8 cellular contexts compared by ENCODE assay signal in genomic region chr1:248841702-248842395, GRCh38. TPM values are rescaled to one million over a fixed set of nuclear protein-coding genes. Genes with fewer than 3 reads are reported as not detected.
DNase-seq lines count a peak whose midpoint lies in the region; ATAC-seq, FAIRE-seq and TF ChIP-seq lines count a peak whose summit lies in the region.

No MANE protein-coding gene starts in this region.

- H3K4me1 ChIP-seq in gastroesophageal sphincter = peaks cover 0 to 58% (median 22%) of the 10 kb centered on the region in 3 donors
- peaks cover 0 to 4% of the 10 kb centered on the region in 2 donors for H3K4me1 ChIP-seq in small intestine (ENCODE audit: control insufficient read depth in 2 of 2, insufficient read depth in 1 of 2, low read depth in 1 of 2, low read length in 1 of 2)

- TF ChIP-seq EP300 in gastroesophageal sphincter (IDR thresholded peaks at IDR 0.05) = no peak

- H3K4me3 ChIP-seq in gastroesophageal sphincter = no peak overlapping the region
- H3K4me3 ChIP-seq in small intestine (ENCODE audit: low read depth in 1 of 2, low read length in 2 of 2) = no peak overlapping the region

- CTCF ChIA-PET in Calu3 (lab: Charles Lee) = no interaction called here

- no TSS peak for BruUV-seq in Calu3 (replicated peaks; lab: Mats Ljungman, UMichigan)

- FAIRE-seq in small intestine (lab: Jason Lieb, UNC) = no peak

- H3K27me3 ChIP-seq in gastroesophageal sphincter (no peaks in the 10 kb centered on the region), small intestine (ENCODE audit: control insufficient read depth in 2 of 2, insufficient read depth in 2 of 2, low read length in 2 of 2) (no peaks in the 10 kb centered on the region)

- ATAC-seq in gastroesophageal sphincter (no peak), GM19467 (IDR thresholded peaks at IDR 0.05; ENCODE audit: unreplicated experiment) (no peak), HG02973 (IDR thresholded peaks at IDR 0.05; ENCODE audit: unreplicated experiment) (no peak)

- peaks cover 9% of the 10 kb centered on the region for H3K36me3 Mint-ChIP-seq in Calu3 (ENCODE audit: insufficient read depth, unreplicated experiment)

- TF ChIP-seq CTCF in Calu3 (IDR thresholded peaks at IDR 0.05; ENCODE audit: unreplicated experiment) (peak; percentile 41), gastroesophageal sphincter (IDR thresholded peaks at IDR 0.05) (peak in 3 of 4 experiments; percentile 63 to 71 (median 63))

- no peaks in the 10 kb centered on the region for H3K9me3 ChIP-seq in gastroesophageal sphincter
- no peaks in the 10 kb centered on the region for H3K9me3 ChIP-seq in small intestine (ENCODE audit: control insufficient read depth, low read depth)

- WGBS in gastroesophageal sphincter (ENCODE audit: low coverage in 1 of 2), 2 donors = 24 to 35% methylated on average over 7 to 8 of the region's 12 CpGs
- WGBS in small intestine, 3 donors = 49 to 57% (median 56%) methylated on average over 12 of the region's 12 CpGs

- no peaks in the 10 kb centered on the region for H3K4me1 Mint-ChIP-seq in Calu3 (ENCODE audit: low read depth, unreplicated experiment)

- H3K27me3 Mint-ChIP-seq in Calu3 (ENCODE audit: unreplicated experiment) = no peaks in the 10 kb centered on the region

- H3K27ac ChIP-seq in gastroesophageal sphincter (peak overlapping the region; percentile 27 to 76 (median 66)), small intestine (ENCODE audit: low read depth in 1 of 2, low read length in 1 of 2) (no peak overlapping the region)

- intact Hi-C loops in Calu3 (cut with micrococcal nuclease; ENCODE audit: unreplicated experiment) = no loop called here

- DNase-seq in Calu3 (no peak), HUDEP-2 (lab: John Stamatoyannopoulos, UW; ENCODE audit: unreplicated experiment in 76 of 76) (peak in 41 of 76 experiments; percentile 8 to 66 (median 35)), small intestine (peak; percentile 41), ureter (ENCODE audit: low spot score) (no peak)
- peak; percentile 21 to 26 for DNase-seq in activated CD4-positive, alpha-beta T cell treated with anti-CD3 and anti-CD28 coated beads, Interleukin-2, amount 50 U/mL, for 4 hours

- H3K9me3 Mint-ChIP-seq in Calu3 (ENCODE audit: low read depth, unreplicated experiment) = no peaks in the 10 kb centered on the region

- H3K4me3 Mint-ChIP-seq in Calu3 (ENCODE audit: low read depth, unreplicated experiment) = no peak overlapping the region

- H3K36me3 ChIP-seq in gastroesophageal sphincter = peaks cover 0 to 31% of the 10 kb centered on the region in 2 donors
- peaks cover under 1 to 18% of the 10 kb centered on the region in 2 donors for H3K36me3 ChIP-seq in small intestine (ENCODE audit: control insufficient read depth in 2 of 2, insufficient read depth in 2 of 2, low read length in 2 of 2)

- no peak overlapping the region for H3K27ac Mint-ChIP-seq in Calu3 (ENCODE audit: unreplicated experiment)

- TF ChIP-seq POLR2A in gastroesophageal sphincter (IDR thresholded peaks at IDR 0.05) = no peak

RNA-seq across cellular contexts. Expression of gene ZNF672, which starts 3.8 kb away (rescaled TPM):
- total RNA-seq in Calu3 (2022) (28.3 and 28.7 TPM in 2 replicates), gastroesophageal sphincter (10 to 100 TPM; 22.1 to 44.2 (median 34.3) TPM), ureter (30.1 TPM)
- polyA plus RNA-seq in small intestine = 10 to 100 TPM; 17.2 to 25.7 (median 20.8) TPM

RNA-seq across cellular contexts. Expression of gene SH3BP5L, which starts 16.1 kb away (rescaled TPM):
- total RNA-seq in Calu3 (2022) (25.3 and 27.1 TPM in 2 replicates), gastroesophageal sphincter (10 to 100 TPM; 21.9 to 38.7 (median 28.4) TPM), ureter (21.7 TPM)
- 10 to 100 TPM; 19.1 to 38.0 (median 27.3) TPM for polyA plus RNA-seq in small intestine

RNA-seq across cellular contexts. Expression of gene ZNF692, which starts 17.0 kb away (rescaled TPM):
- total RNA-seq in Calu3 (2022) (61.4 and 61.5 TPM in 2 replicates), gastroesophageal sphincter (10 to 100 TPM; 22.1 to 69.6 (median 28.4) TPM), ureter (71.0 TPM)
- 100 to 1,000 TPM in 1 of 3 donors, 10 to 100 TPM in 2; 42.2 to 124 (median 94.0) TPM for polyA plus RNA-seq in small intestine

Comparison
In these comparisons a context has a peak if more than half of its experiments do, and no peak if none do; other contexts are left out.
1. DNase-seq: peak in HUDEP-2 (41 of 76), activated CD4-positive, alpha-beta T cell treated with anti-CD3 and anti-CD28 coated beads, Interleukin-2, amount 50 U/mL, for 4 hours (2 of 2) and small intestine (single experiment); none in Calu3 (single experiment) and ureter (single experiment).
2. H3K27ac ChIP-seq: peak in gastroesophageal sphincter (4 of 4); none in small intestine (0 of 2).